16 cellular contexts compared by ENCODE assay signal in genomic region chr22:27045103-27045940, GRCh38.
DNase-seq lines count a peak whose midpoint lies in the region; ATAC-seq and TF ChIP-seq lines count a peak whose summit lies in the region.
"Had no signal": no experiment of that assay in that cellular context is flagged by ENCODE, and none has a peak within 500 bp of the region (broad histone marks: within the 10 kb centered on the region; RNA-seq: fewer than 3 reads in every experiment).

No MANE protein-coding gene starts in this region.

- no peak for TF ChIP-seq CTCF in prostate gland (IDR thresholded peaks at IDR 0.05)

- no peak overlapping the region for H3K4me2 ChIP-seq in Karpas-422 (ENCODE audit: low read depth, low read length, poor library complexity, severe bottlenecking)
- H3K4me2 ChIP-seq: BLaER1 had no signal

- H3K27ac ChIP-seq in Karpas-422 (ENCODE audit: low read length) (no peak overlapping the region), prostate gland (no peak overlapping the region)
- H3K27ac ChIP-seq: BLaER1, gastroesophageal sphincter had no signal

- H3K4me1 Mint-ChIP-seq in effector memory CD8-positive, alpha-beta T cell (ENCODE audit: low read depth in 2 of 2), result no peaks in the 10 kb centered on the region
- H3K4me1 Mint-ChIP-seq: activated CD8-positive, alpha-beta memory T cell treated with anti-CD3 and anti-CD28 coated beads, Interleukin-2, amount 10 ng/mL, durations not matched to agents 7 days and 5 days; stimulated activated memory B cell treated with anti-CD40 and anti-IgM and Interleukin-4, amounts not matched to agents 10 μg/mL and 1 μg/mL and 100 μg/mL, for 72 hours; T-helper 17 cell had no signal

- DNase-seq in AG20443 (ENCODE audit: low spot score) (peak; percentile 74), M059J (ENCODE audit: low read depth) (peak; percentile 93), adipocyte (ENCODE audit: low read depth) (peak; percentile 27), iris pigment epithelial cell (ENCODE audit: low read depth) (peak; percentile 64), Karpas-422 (no peak), NCI-H82 treated with DMSO at 0.1 percent for 48 hours (lab: John Stamatoyannopoulos, UW; ENCODE audit: unreplicated experiment) (no peak), prostate gland (ENCODE audit: low spot score) (no peak)
- DNase-seq in effector memory CD8-positive, alpha-beta T cell, result no peak
- DNase-seq: activated CD8-positive, alpha-beta memory T cell treated with anti-CD3 and anti-CD28 coated beads, Interleukin-2, amount 10 ng/mL, durations not matched to agents 7 days and 5 days; amniotic stem cell; NCI-H2227 treated with DMSO at 0.1 percent for 48 hours; stimulated activated CD4-positive, alpha-beta T cell treated with anti-CD3 and anti-CD28 coated beads, Interleukin-12 subunit alpha, Interleukin-12 subunit beta, amount 100 ng/mL, for 4 hours; T-helper 17 cell had no signal

- TF ChIP-seq POLR2A in prostate gland (IDR thresholded peaks at IDR 0.05), result no peak

- intact Hi-C loops in prostate gland (cut with DNase I), result no loop called here

- WGBS in prostate gland, result 37% methylated on average over 7 of the region's 7 CpGs

- H3K36me3 ChIP-seq in adipocyte (ENCODE audit: control insufficient read depth, insufficient read depth, low read length, severe bottlenecking) (no peaks in the 10 kb centered on the region), Karpas-422 (ENCODE audit: insufficient read depth, low read length) (no peaks in the 10 kb centered on the region), prostate gland (no peaks in the 10 kb centered on the region)
- H3K36me3 ChIP-seq: BLaER1, gastroesophageal sphincter had no signal

- H3K9ac ChIP-seq in adipocyte (ENCODE audit: low read length) (no peak overlapping the region), Karpas-422 (ENCODE audit: low read length) (no peak overlapping the region)
- H3K9ac ChIP-seq: BLaER1 had no signal

- no peaks in the 10 kb centered on the region for H3K9me2 ChIP-seq in Karpas-422 (replicated peaks; ENCODE audit: insufficient read depth, low read length)

- H3K9me3 ChIP-seq in adipocyte (ENCODE audit: control insufficient read depth, low read length) (peaks cover 4% of the 10 kb centered on the region), Karpas-422 (ENCODE audit: low read length) (peaks cover 3% of the 10 kb centered on the region; the same call in 1 of the 2 replicates), prostate gland (no peaks in the 10 kb centered on the region)
- H3K9me3 ChIP-seq: BLaER1, gastroesophageal sphincter had no signal

- H3K4me3 Mint-ChIP-seq in effector memory CD8-positive, alpha-beta T cell, result no peak overlapping the region
- H3K4me3 Mint-ChIP-seq: activated CD8-positive, alpha-beta memory T cell treated with anti-CD3 and anti-CD28 coated beads, Interleukin-2, amount 10 ng/mL, durations not matched to agents 7 days and 5 days; stimulated activated memory B cell treated with anti-CD40 and anti-IgM and Interleukin-4, amounts not matched to agents 10 μg/mL and 1 μg/mL and 100 μg/mL, for 72 hours; T-helper 17 cell had no signal

- H4K20me1 ChIP-seq in Karpas-422 (ENCODE audit: insufficient read depth, low read depth, low read length), result no peaks in the 10 kb centered on the region
- H4K20me1 ChIP-seq: BLaER1 had no signal

- H3K9me3 Mint-ChIP-seq in effector memory CD8-positive, alpha-beta T cell, result no peaks in the 10 kb centered on the region
- H3K9me3 Mint-ChIP-seq: stimulated activated memory B cell treated with anti-CD40 and anti-IgM and Interleukin-4, amounts not matched to agents 10 μg/mL and 1 μg/mL and 100 μg/mL, for 72 hours had no signal

- H3K4me3 ChIP-seq in adipocyte (ENCODE audit: low read length), result no peak overlapping the region
- H3K4me3 ChIP-seq in Karpas-422 (ENCODE audit: low read length), result no peak overlapping the region
- no peak overlapping the region for H3K4me3 ChIP-seq in prostate gland
- H3K4me3 ChIP-seq: BLaER1, gastroesophageal sphincter had no signal

- no peaks in the 10 kb centered on the region for H3K36me3 Mint-ChIP-seq in effector memory CD8-positive, alpha-beta T cell (ENCODE audit: insufficient read depth)
- H3K36me3 Mint-ChIP-seq: activated CD8-positive, alpha-beta memory T cell treated with anti-CD3 and anti-CD28 coated beads, Interleukin-2, amount 10 ng/mL, durations not matched to agents 7 days and 5 days; stimulated activated memory B cell treated with anti-CD40 and anti-IgM and Interleukin-4, amounts not matched to agents 10 μg/mL and 1 μg/mL and 100 μg/mL, for 72 hours had no signal

- peaks cover 25% of the 10 kb centered on the region for H3K27me3 ChIP-seq in adipocyte (replicated peaks; ENCODE audit: control insufficient read depth, insufficient read depth, low read length)
- H3K27me3 ChIP-seq in Karpas-422 (ENCODE audit: low read length), result no peaks in the 10 kb centered on the region
- no peaks in the 10 kb centered on the region for H3K27me3 ChIP-seq in prostate gland (replicated peaks; ENCODE audit: insufficient read depth)
- H3K27me3 ChIP-seq: BLaER1 had no signal

- no peaks in the 10 kb centered on the region for H3K79me2 ChIP-seq in Karpas-422 (ENCODE audit: low read length)

- H3K27me3 Mint-ChIP-seq in effector memory CD8-positive, alpha-beta T cell, result peaks cover 9 to 35% of the 10 kb centered on the region in 2 donors
- H3K27me3 Mint-ChIP-seq: stimulated activated memory B cell treated with anti-CD40 and anti-IgM and Interleukin-4, amounts not matched to agents 10 μg/mL and 1 μg/mL and 100 μg/mL, for 72 hours had no signal

- H2AFZ ChIP-seq in Karpas-422 (ENCODE audit: low read length), result no peak overlapping the region

- no peak overlapping the region for H3K27ac Mint-ChIP-seq in effector memory CD8-positive, alpha-beta T cell
- H3K27ac Mint-ChIP-seq: activated CD8-positive, alpha-beta memory T cell treated with anti-CD3 and anti-CD28 coated beads, Interleukin-2, amount 10 ng/mL, durations not matched to agents 7 days and 5 days; stimulated activated memory B cell treated with anti-CD40 and anti-IgM and Interleukin-4, amounts not matched to agents 10 μg/mL and 1 μg/mL and 100 μg/mL, for 72 hours; T-helper 17 cell had no signal

- H3K4me1 ChIP-seq in adipocyte (ENCODE audit: control insufficient read depth, insufficient read depth, low read length), result no peaks in the 10 kb centered on the region
- H3K4me1 ChIP-seq in Karpas-422 (ENCODE audit: low read length), result no peaks in the 10 kb centered on the region
- H3K4me1 ChIP-seq in prostate gland (replicated peaks), result no peaks in the 10 kb centered on the region
- H3K4me1 ChIP-seq: BLaER1, gastroesophageal sphincter had no signal

- ATAC-seq in effector memory CD8-positive, alpha-beta T cell (replicated peaks), result no peak
- ATAC-seq: activated CD8-positive, alpha-beta memory T cell treated with anti-CD3 and anti-CD28 coated beads, Interleukin-2, amount 10 ng/mL, durations not matched to agents 7 days and 5 days; gastroesophageal sphincter; stimulated activated memory B cell treated with anti-CD40 and anti-IgM and Interleukin-4, amounts not matched to agents 10 μg/mL and 1 μg/mL and 100 μg/mL, for 72 hours; T-helper 17 cell had no signal

Comparison
In these comparisons a context has a peak if more than half of its experiments do, and no peak if none do; other contexts are left out.
1. DNase-seq: peak in AG20443 (single experiment), M059J (single experiment), adipocyte (single experiment) and iris pigment epithelial cell (single experiment); none in Karpas-422 (single experiment), NCI-H82 treated with DMSO at 0.1 percent for 48 hours (single experiment), effector memory CD8-positive, alpha-beta T cell (0 of 3) and prostate gland (single experiment).